ENCODE assay signal across 8 cellular contexts in the genomic region with DNA sequence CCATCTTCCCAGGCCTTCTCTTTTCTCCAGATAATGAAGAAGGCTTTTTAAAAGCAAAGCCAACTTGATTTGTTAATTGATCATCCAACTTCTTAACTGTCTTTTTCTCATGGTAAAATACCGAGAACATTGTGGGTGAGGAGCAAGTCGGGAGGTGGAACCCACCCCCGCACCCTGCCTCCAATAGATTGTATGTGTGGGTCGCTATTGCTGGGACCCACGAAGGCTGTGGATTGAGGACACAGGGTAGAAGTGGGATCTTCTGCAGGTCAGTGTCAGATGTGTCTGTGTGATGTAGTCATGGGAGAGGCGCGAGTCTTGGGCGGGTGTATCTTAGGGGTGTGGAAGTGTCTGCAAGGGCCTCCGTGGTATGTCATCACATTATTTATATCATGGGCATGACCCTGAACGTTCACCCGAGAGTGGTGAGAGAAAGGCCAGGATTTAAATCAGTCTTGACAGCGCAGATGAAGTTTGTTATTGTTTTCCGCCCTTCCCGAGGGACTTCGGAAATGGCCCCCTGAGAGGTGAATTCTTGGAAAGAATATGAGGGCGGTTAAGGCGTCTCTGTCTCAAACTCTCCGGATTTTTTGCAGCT. TPM values are rescaled to one million over a fixed set of nuclear protein-coding genes. Genes with fewer than 3 reads are reported as not detected.
A peak's percentile ranks its signal among the peaks of the same experiment; 100 is the strongest.
DNase-seq lines count a peak whose midpoint lies in the region; ATAC-seq and TF ChIP-seq lines count a peak whose summit lies in the region.

No MANE protein-coding gene starts in this region.

- H3K27me3 ChIP-seq in HUES48 (ENCODE audit: control insufficient read depth, insufficient read depth, low read length): peaks cover 29% of the 10 kb centered on the region
- H3K27me3 ChIP-seq in osteoblast (ENCODE audit: insufficient read depth, low read length): no peaks in the 10 kb centered on the region

- H3K4me1 ChIP-seq in HUES48 (ENCODE audit: control insufficient read depth, insufficient read depth, low read length) (peaks cover 18% of the 10 kb centered on the region), osteoblast (ENCODE audit: insufficient read depth, low read length) (peaks cover 8% of the 10 kb centered on the region)

- no peaks in the 10 kb centered on the region for H3K9me3 Mint-ChIP-seq in activated CD8-positive, alpha-beta T cell treated with anti-CD3 and anti-CD28 coated beads for 36 hours

- peaks cover 35% of the 10 kb centered on the region for H3K4me1 Mint-ChIP-seq in activated CD8-positive, alpha-beta T cell treated with anti-CD3 and anti-CD28 coated beads for 36 hours (ENCODE audit: low read depth)

- H3K9ac ChIP-seq in HUES48 (ENCODE audit: low read depth, low read length): no peak overlapping the region

- TF ChIP-seq CTCF in activated CD8-positive, alpha-beta T cell treated with anti-CD3 and anti-CD28 coated beads for 36 hours (IDR thresholded peaks at IDR 0.05): no peak
- TF ChIP-seq CTCF in fibroblast of the aortic adventitia (IDR thresholded peaks at IDR 0.05; ENCODE audit: insufficient read depth, low read length) (no peak), osteoblast (IDR thresholded peaks at IDR 0.05; ENCODE audit: extremely low read depth, low read depth, low read length) (no peak)

- H3K79me2 ChIP-seq in osteoblast (ENCODE audit: insufficient read depth, low read length): peaks cover 2% of the 10 kb centered on the region

- peak overlapping the region; percentile 77 for H3K4me3 Mint-ChIP-seq in activated CD8-positive, alpha-beta T cell treated with anti-CD3 and anti-CD28 coated beads for 36 hours

- no peaks in the 10 kb centered on the region for H3K27me3 Mint-ChIP-seq in activated CD8-positive, alpha-beta T cell treated with anti-CD3 and anti-CD28 coated beads for 36 hours

- H3K36me3 ChIP-seq in HUES48 (ENCODE audit: control insufficient read depth, insufficient read depth, low read length) (no peaks in the 10 kb centered on the region), osteoblast (ENCODE audit: insufficient read depth, low read length) (no peaks in the 10 kb centered on the region)

- no peak overlapping the region for H3K27ac ChIP-seq in HUES48 (ENCODE audit: low read depth, low read length)
- H3K27ac ChIP-seq in osteoblast (ENCODE audit: low read depth, low read length): peak overlapping the region; percentile 31

- intact Hi-C loops in activated CD8-positive, alpha-beta T cell treated with anti-CD3 and anti-CD28 coated beads for 36 hours (cut with micrococcal nuclease): loop anchor here (5.0 kb wide), 2 partner anchors 36 to 74 kb away; no protein-coding TSS in a partner anchor

- CTCF ChIA-PET in activated CD8-positive, alpha-beta T cell treated with anti-CD3 and anti-CD28 coated beads for 36 hours (lab: Charles Lee): interaction anchor here (0.7 to 9.4 kb wide), 14 partner anchors 9 to 77 kb away, joined by 3 to 102 read pairs (median 5); a partner anchor contains a TSS

- H3K27ac Mint-ChIP-seq in activated CD8-positive, alpha-beta T cell treated with anti-CD3 and anti-CD28 coated beads for 36 hours: peak overlapping the region; percentile 86

- H3K4me3 ChIP-seq in HUES48 (ENCODE audit: low read depth, low read length): peak overlapping the region; percentile 90
- peak overlapping the region; percentile 91 for H3K4me3 ChIP-seq in fibroblast of the aortic adventitia (ENCODE audit: low read depth, low read length)
- peak overlapping the region; percentile 75 for H3K4me3 ChIP-seq in osteoblast (ENCODE audit: insufficient read depth, low read length)

- H3K9me3 ChIP-seq in HUES48 (ENCODE audit: control insufficient read depth, insufficient read depth, low read length): no peaks in the 10 kb centered on the region
- H3K9me3 ChIP-seq in osteoblast (ENCODE audit: low read depth, low read length): no peaks in the 10 kb centered on the region

- POLR2A ChIA-PET in activated CD8-positive, alpha-beta T cell treated with anti-CD3 and anti-CD28 coated beads for 36 hours (lab: Charles Lee): interaction anchor here (0.9 to 4.5 kb wide), 11 partner anchors 13 to 101 kb away, joined by 3 to 54 read pairs (median 5); a partner anchor contains a TSS

- peak overlapping the region; percentile 93 for H3K4me2 ChIP-seq in osteoblast (ENCODE audit: insufficient read depth, low read length)

- H4K20me1 ChIP-seq in osteoblast (ENCODE audit: insufficient read depth, low read length): no peaks in the 10 kb centered on the region

- peak; percentile 40 for DNase-seq in activated CD8-positive, alpha-beta T cell treated with anti-CD3 and anti-CD28 coated beads for 36 hours
- DNase-seq in fibroblast of the aortic adventitia (ENCODE audit: low read depth): peak; percentile 53
- DNase-seq in osteoblast (ENCODE audit: insufficient read length, low spot score, missing footprints): peak; percentile 84
- DNase-seq in HCEC 1CT: no peak
- no peak for DNase-seq in NCI-H446 (lab: John Stamatoyannopoulos, UW)
- DNase-seq in NCI-H1092 (lab: John Stamatoyannopoulos, UW): no peak

- peak overlapping the region; percentile 90 for H2AFZ ChIP-seq in osteoblast (ENCODE audit: low read length)

- H3K36me3 Mint-ChIP-seq in activated CD8-positive, alpha-beta T cell treated with anti-CD3 and anti-CD28 coated beads for 36 hours (ENCODE audit: low read depth): peaks cover 27% of the 10 kb centered on the region

- peak; percentile 16 for ATAC-seq in GM19023 (IDR thresholded peaks at IDR 0.05; ENCODE audit: unreplicated experiment)
- peak; percentile 28 for ATAC-seq in activated CD8-positive, alpha-beta T cell treated with anti-CD3 and anti-CD28 coated beads for 36 hours

RNA-seq across cellular contexts. Expression of a gene that starts 0.5 kb away (rescaled TPM):
- 10 to 100 TPM; 12.9 to 13.7 TPM for total RNA-seq in activated CD8-positive, alpha-beta T cell treated with anti-CD3 and anti-CD28 coated beads for 36 hours
- total RNA-seq in fibroblast of the aortic adventitia (ENCODE audit: low replicate concordance) (3.5 and 8.6 TPM in 2 replicates), osteoblast (3.5 and 3.6 TPM in 2 replicates)

RNA-seq across cellular contexts. Expression of a gene that starts 58.7 kb away (rescaled TPM):
- 1 to 10 TPM; 1.9 to 2.1 TPM for total RNA-seq in activated CD8-positive, alpha-beta T cell treated with anti-CD3 and anti-CD28 coated beads for 36 hours
- 30.3 and 44.2 TPM in 2 replicates for total RNA-seq in fibroblast of the aortic adventitia (ENCODE audit: low replicate concordance)
- total RNA-seq in osteoblast: 31.1 and 31.2 TPM in 2 replicates

Comparison
In these comparisons a context has a peak if more than half of its experiments do, and no peak if none do; other contexts are left out.
1. DNase-seq: peak in activated CD8-positive, alpha-beta T cell treated with anti-CD3 and anti-CD28 coated beads for 36 hours (single experiment), fibroblast of the aortic adventitia (single experiment) and osteoblast (single experiment); none in HCEC 1CT (single experiment), NCI-H446 (0 of 2) and NCI-H1092 (single experiment).
2. RNA of a gene that starts 58.7 kb away (total RNA-seq): 31.1 to 31.2 TPM in osteoblast and 30.3 to 44.2 TPM in fibroblast of the aortic adventitia; 1.9 to 2.1 TPM in activated CD8-positive, alpha-beta T cell treated with anti-CD3 and anti-CD28 coated beads for 36 hours; every median in the first group is over 10 times any median in the second.
3. Peak in every context shown above with its lines, with median percentiles within 50 percentile points of each other: H3K4me3 ChIP-seq.